ENCODE assay signal across 8 cellular contexts in the genomic region with DNA sequence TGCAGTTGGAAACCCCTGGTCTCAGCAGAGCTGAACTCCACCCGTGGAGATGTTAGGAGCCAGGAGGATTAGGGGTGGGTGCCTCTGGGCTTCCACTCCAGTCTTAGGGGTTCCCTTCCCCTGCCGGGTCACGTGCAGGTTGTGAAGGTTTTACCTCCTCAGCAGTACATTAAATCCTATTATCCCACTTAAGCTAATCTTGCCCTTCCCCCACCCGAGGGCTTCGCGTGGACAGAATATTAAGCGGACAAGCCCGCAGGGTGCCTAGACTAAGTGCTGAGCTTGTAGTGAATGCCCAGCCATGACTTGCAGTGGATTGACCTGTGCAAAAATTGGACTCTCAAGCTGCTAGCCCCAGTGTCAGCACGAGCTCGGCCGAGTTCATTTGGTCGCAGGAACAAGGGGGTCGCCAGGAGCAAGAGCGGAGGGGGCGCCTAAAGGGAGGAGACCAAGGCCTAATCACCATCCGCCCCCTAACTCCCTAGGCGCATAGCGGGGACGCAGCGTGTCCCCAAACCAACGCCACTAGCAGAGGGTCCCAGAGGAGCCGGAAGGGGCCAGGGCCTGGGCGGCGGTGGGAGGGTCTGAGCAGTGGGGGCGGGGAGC. TPM values are rescaled to one million over a fixed set of nuclear protein-coding genes. Genes with fewer than 3 reads are reported as not detected.
DNase-seq lines count a peak whose midpoint lies in the region; ATAC-seq and TF ChIP-seq lines count a peak whose summit lies in the region.

No MANE protein-coding gene starts in this region.

- no peak for TF ChIP-seq CTCF in DOHH2 (IDR thresholded peaks at IDR 0.05; ENCODE audit: low read depth, low read length, poor library complexity, severe bottlenecking)

- peak overlapping the region; percentile 67 for H3K27ac Mint-ChIP-seq in activated T-helper 17 cell treated with anti-CD3 and anti-CD28 coated beads, Interleukin-2, amount 50 U/mL, for 72 hours
- peak overlapping the region in 1 of 2 donors; percentile 64 for H3K27ac Mint-ChIP-seq in stimulated activated naive CD8-positive, alpha-beta T cell treated with anti-CD3 and anti-CD28 coated beads, Interleukin-15, amount 100 ng/mL, for 72 hours

- H3K36me3 Mint-ChIP-seq in activated T-helper 17 cell treated with anti-CD3 and anti-CD28 coated beads, Interleukin-2, amount 50 U/mL, for 72 hours (ENCODE audit: low read depth), result peaks cover 5% of the 10 kb centered on the region

- H3K9me3 Mint-ChIP-seq in activated T-helper 17 cell treated with anti-CD3 and anti-CD28 coated beads, Interleukin-2, amount 50 U/mL, for 72 hours, result no peaks in the 10 kb centered on the region
- no peaks in the 10 kb centered on the region for H3K9me3 Mint-ChIP-seq in stimulated activated naive CD8-positive, alpha-beta T cell treated with anti-CD3 and anti-CD28 coated beads, Interleukin-15, amount 100 ng/mL, for 72 hours

- H3K27me3 ChIP-seq in DOHH2 (ENCODE audit: control insufficient read depth, low read length), result peaks cover 8% of the 10 kb centered on the region

- 0 out of 2 replicates have a peak, but pooled peaks cover 2% of the 10 kb centered on the region for H4K20me1 ChIP-seq in DOHH2 (ENCODE audit: control insufficient read depth, insufficient read depth, low read depth, low read length)

- H3K27ac ChIP-seq in DOHH2 (ENCODE audit: low read depth, low read length), result no peak overlapping the region

- ATAC-seq in HG02852 (IDR thresholded peaks at IDR 0.05; ENCODE audit: unreplicated experiment) (peak; percentile 23), HG02973 (IDR thresholded peaks at IDR 0.05; ENCODE audit: unreplicated experiment) (no peak)
- no peak for ATAC-seq in activated T-helper 17 cell treated with anti-CD3 and anti-CD28 coated beads, Interleukin-2, amount 50 U/mL, for 72 hours (replicated peaks)
- ATAC-seq in stimulated activated naive CD8-positive, alpha-beta T cell treated with anti-CD3 and anti-CD28 coated beads, Interleukin-15, amount 100 ng/mL, for 72 hours, result no peak

- H3K27me3 Mint-ChIP-seq in activated T-helper 17 cell treated with anti-CD3 and anti-CD28 coated beads, Interleukin-2, amount 50 U/mL, for 72 hours, result no peaks in the 10 kb centered on the region
- peaks cover 8% of the 10 kb centered on the region for H3K27me3 Mint-ChIP-seq in stimulated activated naive CD8-positive, alpha-beta T cell treated with anti-CD3 and anti-CD28 coated beads, Interleukin-15, amount 100 ng/mL, for 72 hours

- DNase-seq in stimulated activated naive CD8-positive, alpha-beta T cell treated with anti-CD3 and anti-CD28 coated beads, Interleukin-15, amount 100 ng/mL, for 72 hours, result no peak
- DNase-seq in cerebellar nuclear complex (lab: John Stamatoyannopoulos, UW) (no peak), NCI-H526 treated with DMSO at 0.1 percent for 48 hours (lab: John Stamatoyannopoulos, UW) (no peak)

- peak overlapping the region; percentile 75 for H3K4me3 Mint-ChIP-seq in activated T-helper 17 cell treated with anti-CD3 and anti-CD28 coated beads, Interleukin-2, amount 50 U/mL, for 72 hours
- peak overlapping the region; percentile 85 to 90 for H3K4me3 Mint-ChIP-seq in stimulated activated naive CD8-positive, alpha-beta T cell treated with anti-CD3 and anti-CD28 coated beads, Interleukin-15, amount 100 ng/mL, for 72 hours

- peaks cover 20% of the 10 kb centered on the region for H3K4me1 ChIP-seq in DOHH2 (ENCODE audit: control insufficient read depth, low read length)

- peaks cover 5% of the 10 kb centered on the region for H3K79me2 ChIP-seq in DOHH2 (ENCODE audit: control insufficient read depth, low read length)

- H3K4me2 ChIP-seq in DOHH2 (ENCODE audit: low read length), result peak overlapping the region; percentile 78

- H3K9me3 ChIP-seq in DOHH2 (ENCODE audit: control insufficient read depth, insufficient read depth, low read length) (no peaks in the 10 kb centered on the region), iPS-18c (ENCODE audit: control insufficient read depth, insufficient read depth, low read length) (no peaks in the 10 kb centered on the region)

- H3K4me3 ChIP-seq in DOHH2 (ENCODE audit: low read length) (peak overlapping the region; percentile 82), iPS-18c (ENCODE audit: insufficient read depth, low read depth, low read length) (peak overlapping the region; percentile 91)

- H3F3A ChIP-seq in DOHH2 (ENCODE audit: control insufficient read depth, insufficient read depth), result no peaks in the 10 kb centered on the region

- peaks cover 11% of the 10 kb centered on the region for H3K4me1 Mint-ChIP-seq in activated T-helper 17 cell treated with anti-CD3 and anti-CD28 coated beads, Interleukin-2, amount 50 U/mL, for 72 hours
- H3K4me1 Mint-ChIP-seq in stimulated activated naive CD8-positive, alpha-beta T cell treated with anti-CD3 and anti-CD28 coated beads, Interleukin-15, amount 100 ng/mL, for 72 hours, result peaks cover 23% of the 10 kb centered on the region

- no peaks in the 10 kb centered on the region for H3K9me2 ChIP-seq in DOHH2 (replicated peaks; ENCODE audit: control insufficient read depth, low read length)

- H3K36me3 ChIP-seq in DOHH2 (ENCODE audit: control insufficient read depth, low read length), result no peaks in the 10 kb centered on the region

RNA-seq across cellular contexts. Expression of a gene that starts 0.5 kb away (rescaled TPM):
- total RNA-seq in activated T-helper 17 cell treated with anti-CD3 and anti-CD28 coated beads, Interleukin-2, amount 50 U/mL, for 72 hours, result 10 to 100 TPM; 17.3 to 49.1 TPM

RNA-seq across cellular contexts. Expression of a gene that starts 33.1 kb away (rescaled TPM):
- total RNA-seq in activated T-helper 17 cell treated with anti-CD3 and anti-CD28 coated beads, Interleukin-2, amount 50 U/mL, for 72 hours, result 100 to 1,000 TPM; 128 to 163 TPM

RNA-seq across cellular contexts. Expression of a gene that starts 33.4 kb away (rescaled TPM):
- total RNA-seq in activated T-helper 17 cell treated with anti-CD3 and anti-CD28 coated beads, Interleukin-2, amount 50 U/mL, for 72 hours, result 1 to 10 TPM; 8.2 to 9.4 TPM

RNA-seq across cellular contexts. Expression of a gene that starts 48.7 kb away (rescaled TPM):
- total RNA-seq in activated T-helper 17 cell treated with anti-CD3 and anti-CD28 coated beads, Interleukin-2, amount 50 U/mL, for 72 hours, result 1 to 10 TPM in 1 of 2 donors, not detected in 1; 1.3 TPM
